Comparison of ENCODE assay signal across 14 cellular contexts in the genomic region with DNA sequence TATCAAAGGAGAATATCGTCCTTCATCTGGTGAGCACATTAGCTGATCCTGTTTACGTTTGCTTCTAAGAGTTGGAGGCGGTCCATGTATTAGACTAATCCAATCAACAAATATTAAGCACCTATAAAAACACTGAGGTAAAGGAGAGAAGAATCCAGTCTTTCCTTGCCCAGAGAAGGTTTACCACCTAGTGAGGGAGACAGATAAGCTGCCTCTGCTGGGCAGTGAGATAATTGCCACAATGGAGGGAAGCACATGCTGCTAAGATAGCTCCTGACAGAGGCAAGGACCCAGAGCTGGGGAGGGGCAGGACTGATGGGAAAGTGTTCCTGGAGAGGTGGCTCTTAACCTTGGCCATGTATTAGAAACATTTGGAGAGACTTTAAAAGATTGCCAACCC. TPM values are rescaled to one million over a fixed set of nuclear protein-coding genes. Genes with fewer than 3 reads are reported as not detected.
A peak's percentile ranks its signal among the peaks of the same experiment; 100 is the strongest.
DNase-seq lines count a peak whose midpoint lies in the region; ATAC-seq, FAIRE-seq and TF ChIP-seq lines count a peak whose summit lies in the region.
"Had no signal": no experiment of that assay in that cellular context is flagged by ENCODE, and none has a peak within 500 bp of the region (broad histone marks: within the 10 kb centered on the region; RNA-seq: fewer than 3 reads in every experiment).

No MANE protein-coding gene starts in this region.

- peaks cover 0 to 8% (median 0%) of the 10 kb centered on the region in 11 experiments; a peak in 2 of 22 replicates for H3K36me3 ChIP-seq in BLaER1 treated with 17β-estradiol and CSF1 and Interleukin-3, amounts not matched to agents 10 nM and 100 nM
- H3K36me3 ChIP-seq: SJCRH30 had no signal

- no peak for FAIRE-seq in GM19239 (lab: Jason Lieb, UNC)
- FAIRE-seq: GM12891, urothelium cell line had no signal

- H3K4me2 ChIP-seq in BLaER1 treated with 17β-estradiol and CSF1 and Interleukin-3, amounts not matched to agents 10 nM and 100 nM = peak overlapping the region in 8 of 11 experiments; percentile 62 to 80 (median 72); a peak in 15 of 22 replicates

- H3K4me3 ChIP-seq in BLaER1 treated with 17β-estradiol and CSF1 and Interleukin-3, amounts not matched to agents 10 nM and 100 nM = no peak overlapping the region
- H3K4me3 ChIP-seq: SJCRH30 had no signal

- DNase-seq in ELR (ENCODE audit: low read depth) (peak; percentile 10), OCI-M1 (lab: John Stamatoyannopoulos, UW) (peak; percentile 14), foreskin keratinocyte (no peak), GM19239 (ENCODE audit: insufficient read length, low spot score) (no peak), left colon (no peak)
- DNase-seq: activated naive CD4-positive, alpha-beta T cell treated with Interleukin-2 at 50 U/mL for 16 hours; NCI-H146; NCI-H774; SJCRH30; stimulated activated naive CD4-positive, alpha-beta T cell treated with Interleukin-2 at 50 U/mL for 16 hours had no signal

- H3K27me3 ChIP-seq in BLaER1 treated with 17β-estradiol and CSF1 and Interleukin-3, amounts not matched to agents 10 nM and 100 nM = no peaks in the 10 kb centered on the region
- no peaks in the 10 kb centered on the region for H3K27me3 ChIP-seq in foreskin keratinocyte
- H3K27me3 ChIP-seq: SJCRH30 had no signal

- peaks cover 0 to 21% (median 16%) of the 10 kb centered on the region in 11 experiments; a peak in 17 of 22 replicates for H3K9me3 ChIP-seq in BLaER1 treated with 17β-estradiol and CSF1 and Interleukin-3, amounts not matched to agents 10 nM and 100 nM (replicated peaks in 1 of 11)
- H3K9me3 ChIP-seq: SJCRH30 had no signal

- H3K4me1 ChIP-seq in BLaER1 treated with 17β-estradiol and CSF1 and Interleukin-3, amounts not matched to agents 10 nM and 100 nM = peaks cover 4 to 40% (median 36%) of the 10 kb centered on the region in 10 experiments; a peak in 18 of 20 replicates
- no peaks in the 10 kb centered on the region for H3K4me1 ChIP-seq in foreskin keratinocyte
- H3K4me1 ChIP-seq: SJCRH30 had no signal

- TF ChIP-seq CTCF in foreskin keratinocyte (conservative IDR thresholded peaks at IDR 0.05) = peak; percentile 7

- no peak overlapping the region for H3K9ac ChIP-seq in BLaER1 treated with 17β-estradiol and CSF1 and Interleukin-3, amounts not matched to agents 10 nM and 100 nM

- peak overlapping the region in 2 of 11 experiments; percentile 13 to 68; a peak in 2 of 22 replicates for H3K27ac ChIP-seq in BLaER1 treated with 17β-estradiol and CSF1 and Interleukin-3, amounts not matched to agents 10 nM and 100 nM
- H3K27ac ChIP-seq in foreskin keratinocyte = no peak overlapping the region
- H3K27ac ChIP-seq: SJCRH30 had no signal

- H4K20me1 ChIP-seq in BLaER1 treated with 17β-estradiol and CSF1 and Interleukin-3, amounts not matched to agents 10 nM and 100 nM = no peaks in the 10 kb centered on the region

- ATAC-seq in foreskin keratinocyte (no peak), HG03571 (IDR thresholded peaks at IDR 0.05; ENCODE audit: unreplicated experiment) (no peak), left colon (no peak)

- intact Hi-C loops in left colon (cut with DNase I, micrococcal nuclease) = no loop called here

RNA-seq across cellular contexts. Expression of gene ST8SIA5, which starts 36.7 kb away (rescaled TPM):
- total RNA-seq in foreskin keratinocyte (not detected in 2 replicates), left colon (under 1 TPM; 0.58 to 0.59 TPM)
- not detected in 2 replicates for polyA plus RNA-seq in foreskin keratinocyte

Comparison
In these comparisons a context has a peak if more than half of its experiments do, and no peak if none do; other contexts are left out.
1. DNase-seq: peak in ELR (single experiment) and OCI-M1 (single experiment); none in foreskin keratinocyte (0 of 2), GM19239 (single experiment) and left colon (0 of 2).